In genomic region chr10:45379891-45380540, GRCh38 we compare ENCODE assay signal across 11 cellular contexts. TPM values are rescaled to one million over a fixed set of nuclear protein-coding genes. Genes with fewer than 3 reads are reported as not detected.
DNase-seq lines count a peak whose midpoint lies in the region; ATAC-seq and TF ChIP-seq lines count a peak whose summit lies in the region.
"Had no signal": no experiment of that assay in that cellular context is flagged by ENCODE, and none has a peak within 500 bp of the region (broad histone marks: within the 10 kb centered on the region; RNA-seq: fewer than 3 reads in every experiment).

No MANE protein-coding gene starts in this region.

- TF ChIP-seq POLR2A in adrenal gland (IDR thresholded peaks at IDR 0.05), result no peak

- no peaks in the 10 kb centered on the region for H3K9me3 ChIP-seq in adrenal gland (replicated peaks in 1 of 3)

- TF ChIP-seq CTCF in adrenal gland (IDR thresholded peaks at IDR 0.05), result no peak

- peaks cover 36 to 42% (median 40%) of the 10 kb centered on the region in 3 donors for H3K4me1 Mint-ChIP-seq in IgD-negative memory B cell

- WGBS in adrenal gland, 4 donors, result 75 to 93% (median 85%) methylated on average over 9 to 14 of the region's 14 CpGs

- DNase-seq in AML-193 (lab: John Stamatoyannopoulos, UW), result peak; percentile 80 to 83
- DNase-seq in adrenal gland, result peak in 6 of 7 donors; percentile 38 to 77 (median 62)
- DNase-seq in medulla oblongata (ENCODE audit: extremely low spot score), result peak; percentile 75
- no peak for DNase-seq in COR-L47 (lab: John Stamatoyannopoulos, UW)
- no peak for DNase-seq in effector CD4-positive, alpha-beta T cell
- DNase-seq: activated T-cell treated with anti-CD3 and anti-CD28 coated beads, Interleukin-2, amount 50 U/mL, for 48 hours; NCI-H1436 had no signal

- H3K36me3 Mint-ChIP-seq in IgD-negative memory B cell, result peaks cover 9% of the 10 kb centered on the region

- H3K27me3 ChIP-seq in adrenal gland, result peaks cover 17% of the 10 kb centered on the region

- H3K36me3 ChIP-seq in adrenal gland (replicated peaks in 1 of 2), result no peaks in the 10 kb centered on the region

- intact Hi-C loops in adrenal gland (cut with DNase I), result no loop called here

- H3K4me3 Mint-ChIP-seq in IgD-negative memory B cell, result peak overlapping the region in 1 of 4 donors; percentile 57

- peak overlapping the region in 3 of 5 donors; percentile 44 to 90 (median 56) for H3K27ac ChIP-seq in adrenal gland
- H3K27ac ChIP-seq: VCaP had no signal

- H3K27ac Mint-ChIP-seq in IgD-negative memory B cell, result peak overlapping the region in 2 of 3 donors; percentile 27 to 71

- no peaks in the 10 kb centered on the region for H3K27me3 Mint-ChIP-seq in IgD-negative memory B cell

- H3K9me3 Mint-ChIP-seq in IgD-negative memory B cell, result no peaks in the 10 kb centered on the region

- H3K4me1 ChIP-seq in adrenal gland (replicated peaks in 1 of 2), result no peaks in the 10 kb centered on the region

- ATAC-seq in HG02571 (IDR thresholded peaks at IDR 0.05; ENCODE audit: unreplicated experiment), result no peak
- no peak for ATAC-seq in HG02763 (IDR thresholded peaks at IDR 0.05; ENCODE audit: unreplicated experiment)

- no peak overlapping the region for H3K4me3 ChIP-seq in adrenal gland

RNA-seq across cellular contexts. Expression of gene ALOX5, which starts 6.0 kb away (rescaled TPM):
- polyA plus RNA-seq in IgD-negative memory B cell, result 193 TPM
- total RNA-seq in adrenal gland, result 10 to 100 TPM in 7 of 8 donors, 1 to 10 TPM in 1; 8.8 to 60.0 (median 30.9) TPM
- polyA plus RNA-seq in adrenal gland, result 10 to 100 TPM in 2 of 3 donors, 1 to 10 TPM in 1; 4.4 to 18.3 (median 15.1) TPM

Comparison
In these comparisons a context has a peak if more than half of its experiments do, and no peak if none do; other contexts are left out.
1. DNase-seq: peak in AML-193 (2 of 2), adrenal gland (6 of 7) and medulla oblongata (single experiment); none in COR-L47 (single experiment) and effector CD4-positive, alpha-beta T cell (single experiment).
2. RNA of gene ALOX5, which starts 6.0 kb away (polyA plus RNA-seq): 193 TPM in IgD-negative memory B cell (single experiment); 4.4 to 18.3 TPM in adrenal gland; every median in the first group is over 10 times any median in the second.